Comparison of ENCODE assay signal across 1 cellular context in genomic region chr12:69354172-69354560, GRCh38.
TF ChIP-seq lines count a peak whose summit lies in the region.

No MANE protein-coding gene starts in this region.

TF ChIP-seq in GM23338, 12 proteins besides CTCF, POLR2A, EP300 and RAD21 (continued from another document):
- TF ChIP-seq REST (IDR thresholded peaks at IDR 0.05; ENCODE audit: unreplicated experiment) (no peak), ETS1 (IDR thresholded peaks at IDR 0.05) (no peak), ZNF114 (CRISPR knock-in tag; IDR thresholded peaks at IDR 0.05) (no peak), CREB1 (CRISPR knock-in tag; IDR thresholded peaks at IDR 0.05; ENCODE audit: low read depth) (no peak), NANOG (IDR thresholded peaks at IDR 0.05; ENCODE audit: borderline replicate concordance) (no peak), ZNF462 (CRISPR knock-in tag; IDR thresholded peaks at IDR 0.05) (no peak), JUNB (IDR thresholded peaks at IDR 0.05; ENCODE audit: unreplicated experiment) (no peak), STAT1 (IDR thresholded peaks at IDR 0.05; ENCODE audit: unreplicated experiment) (no peak)
